In genomic region chr4:337932-338758, GRCh38 we compare ENCODE assay signal across 8 cellular contexts. TPM values are rescaled to one million over a fixed set of nuclear protein-coding genes. Genes with fewer than 3 reads are reported as not detected.
DNase-seq lines count a peak whose midpoint lies in the region; ATAC-seq and TF ChIP-seq lines count a peak whose summit lies in the region.

No MANE protein-coding gene starts in this region.

- H3K4me3 ChIP-seq in AG04450 (ENCODE audit: low read depth, low read length): peak overlapping the region; percentile 78
- peak overlapping the region; percentile 94 for H3K4me3 ChIP-seq in endodermal cell (ENCODE audit: low read length)

- H3K27ac ChIP-seq in AG04450 (ENCODE audit: low read depth, low read length): peak overlapping the region; percentile 91
- peak overlapping the region; percentile 91 for H3K27ac ChIP-seq in endodermal cell (ENCODE audit: low read depth, low read length)

- H3K9me3 ChIP-seq in AG04450 (ENCODE audit: control insufficient read depth, insufficient read depth, low read length) (peaks cover 39% of the 10 kb centered on the region), endodermal cell (ENCODE audit: control insufficient read depth, low read length) (peaks cover 42% of the 10 kb centered on the region)

- CTCF ChIA-PET in AG04450 (lab: Charles Lee): no interaction called here
- CTCF ChIA-PET in activated CD4-positive, alpha-beta T cell treated with anti-CD3 and anti-CD28 coated beads, Interleukin-2, amount 10 ng/mL, durations not matched to agents 7 days and 5 days (lab: Charles Lee): interaction anchor here (1.4 kb wide), 1 partner anchor 9 kb away, joined by 4 read pairs; no protein-coding TSS in a partner anchor

- H3K9me3 Mint-ChIP-seq in activated CD4-positive, alpha-beta T cell treated with anti-CD3 and anti-CD28 coated beads, Interleukin-2, amount 10 ng/mL, durations not matched to agents 7 days and 5 days: peaks cover 53% of the 10 kb centered on the region
- H3K9me3 Mint-ChIP-seq in endodermal cell: peaks cover 20% of the 10 kb centered on the region

- H3K4me3 Mint-ChIP-seq in activated CD4-positive, alpha-beta T cell treated with anti-CD3 and anti-CD28 coated beads, Interleukin-2, amount 10 ng/mL, durations not matched to agents 7 days and 5 days: peak overlapping the region; percentile 92
- peak overlapping the region; percentile 97 for H3K4me3 Mint-ChIP-seq in endodermal cell

- H3K27ac Mint-ChIP-seq in activated CD4-positive, alpha-beta T cell treated with anti-CD3 and anti-CD28 coated beads, Interleukin-2, amount 10 ng/mL, durations not matched to agents 7 days and 5 days: peak overlapping the region; percentile 97
- peak overlapping the region; percentile 99 for H3K27ac Mint-ChIP-seq in endodermal cell

- POLR2A ChIA-PET in AG04450 (lab: Yijun Ruan, JAX): interaction anchor here (0.6 to 1.4 kb wide), 4 partner anchors 34 to 285 kb away, joined by 3 to 5 read pairs (median 4); partner anchors contain the start of genes ZNF595 and ZNF732
- POLR2A ChIA-PET in activated CD4-positive, alpha-beta T cell treated with anti-CD3 and anti-CD28 coated beads, Interleukin-2, amount 10 ng/mL, durations not matched to agents 7 days and 5 days (lab: Charles Lee): interaction anchor here (0.6 kb wide), 2 partner anchors 12 to 136 kb away, joined by 3 to 6 read pairs; no protein-coding TSS in a partner anchor

- ATAC-seq in GM19035 (IDR thresholded peaks at IDR 0.05; ENCODE audit: unreplicated experiment) (peak; percentile 34), HG03432 (IDR thresholded peaks at IDR 0.05; ENCODE audit: unreplicated experiment) (peak; percentile 35)

- H3K36me3 Mint-ChIP-seq in activated CD4-positive, alpha-beta T cell treated with anti-CD3 and anti-CD28 coated beads, Interleukin-2, amount 10 ng/mL, durations not matched to agents 7 days and 5 days (ENCODE audit: low read depth): peaks cover 65% of the 10 kb centered on the region
- peaks cover 37% of the 10 kb centered on the region for H3K36me3 Mint-ChIP-seq in endodermal cell (ENCODE audit: low read depth)

- H3K4me1 ChIP-seq in endodermal cell (ENCODE audit: control insufficient read depth, insufficient read depth, low read length): no peaks in the 10 kb centered on the region

- peaks cover 33% of the 10 kb centered on the region for H3K4me1 Mint-ChIP-seq in activated CD4-positive, alpha-beta T cell treated with anti-CD3 and anti-CD28 coated beads, Interleukin-2, amount 10 ng/mL, durations not matched to agents 7 days and 5 days
- peaks cover 9% of the 10 kb centered on the region for H3K4me1 Mint-ChIP-seq in endodermal cell

- peak overlapping the region; percentile 78 for H3K9ac ChIP-seq in endodermal cell (ENCODE audit: extremely low read depth, low read length, poor library complexity, severe bottlenecking)

- 2 to 3% methylated on average over 20 to 51 of the region's 52 CpGs for WGBS in endodermal cell (ENCODE audit: insufficient coverage in 1 of 2, insufficient read length in 1 of 2), 2 experiments

- peaks cover 35% of the 10 kb centered on the region for H3K36me3 ChIP-seq in endodermal cell (ENCODE audit: control insufficient read depth, insufficient read depth, low read length)

- DNase-seq in AG04450 (ENCODE audit: low read depth, low spot score) (no peak), endodermal cell (no peak), myocyte (ENCODE audit: low read depth) (peak; percentile 50), HK-2 (ENCODE audit: unreplicated experiment) (no peak)
- DNase-seq in activated CD4-positive, alpha-beta T cell treated with anti-CD3 and anti-CD28 coated beads, Interleukin-2, amount 10 ng/mL, durations not matched to agents 7 days and 5 days: no peak
- DNase-seq in stimulated activated naive CD4-positive, alpha-beta T cell treated with Interleukin-2 at 50 U/mL for 16 hours (lab: John Stamatoyannopoulos, UW): peak; percentile 72

- TF ChIP-seq CTCF in AG04450 (IDR thresholded peaks at IDR 0.05; ENCODE audit: low read depth, low read length) (no peak), endodermal cell (conservative IDR thresholded peaks at IDR 0.05) (no peak)

- H3K27me3 Mint-ChIP-seq in activated CD4-positive, alpha-beta T cell treated with anti-CD3 and anti-CD28 coated beads, Interleukin-2, amount 10 ng/mL, durations not matched to agents 7 days and 5 days: no peaks in the 10 kb centered on the region
- H3K27me3 Mint-ChIP-seq in endodermal cell (ENCODE audit: insufficient read depth): peaks cover 18% of the 10 kb centered on the region

- H3K27me3 ChIP-seq in AG04450 (ENCODE audit: control insufficient read depth, insufficient read depth, low read length) (no peaks in the 10 kb centered on the region), endodermal cell (ENCODE audit: control insufficient read depth, insufficient read depth, low read length, poor library complexity, severe bottlenecking) (peaks cover 13% of the 10 kb centered on the region)

RNA-seq across cellular contexts. Expression of gene ZNF141, which starts 0.5 kb away (rescaled TPM):
- 4.3 and 4.7 TPM in 2 replicates for polyA plus RNA-seq in AG04450 (2011; rRNA removed)
- 7.1 and 9.1 TPM in 2 replicates for polyA minus RNA-seq in AG04450 (2011; rRNA and poly(A)+ RNA removed)
- 10 to 100 TPM; 25.9 to 30.8 TPM for total RNA-seq in activated CD4-positive, alpha-beta T cell treated with anti-CD3 and anti-CD28 coated beads, Interleukin-2, amount 10 ng/mL, durations not matched to agents 7 days and 5 days
- total RNA-seq in endodermal cell: 10 to 100 TPM; 42.9 to 43.7 TPM
- 17.6 TPM for polyA plus RNA-seq in endodermal cell (2013, experiment 1 of 2)
- polyA plus RNA-seq in endodermal cell (2013, experiment 2 of 2): 18.8 TPM
- total RNA-seq in myocyte: 8.1 and 8.5 TPM in 2 replicates
- polyA plus RNA-seq in myocyte (2012): 3.5 TPM

RNA-seq across cellular contexts. Expression of gene ZNF732, which starts 32.9 kb away (rescaled TPM):
- 0.04 and 0.12 TPM in 2 replicates for polyA plus RNA-seq in AG04450 (2011; rRNA removed)
- polyA minus RNA-seq in AG04450 (2011; rRNA and poly(A)+ RNA removed): 0.41 and 0.48 TPM in 2 replicates
- not detected for total RNA-seq in activated CD4-positive, alpha-beta T cell treated with anti-CD3 and anti-CD28 coated beads, Interleukin-2, amount 10 ng/mL, durations not matched to agents 7 days and 5 days
- total RNA-seq in endodermal cell (10 to 100 TPM in 1 of 2 donors, 1 to 10 TPM in 1; 8.6 to 23.4 TPM), myocyte (0.08 TPM in 1 of 2 replicates, not detected in the other)
- polyA plus RNA-seq in endodermal cell (2013, experiment 1 of 2): 1.1 TPM
- 1.7 TPM for polyA plus RNA-seq in endodermal cell (2013, experiment 2 of 2)
- 0.04 TPM for polyA plus RNA-seq in myocyte (2012)

Comparison
In these comparisons a context has a peak if more than half of its experiments do, and no peak if none do; other contexts are left out.
1. DNase-seq: peak in myocyte (single experiment) and stimulated activated naive CD4-positive, alpha-beta T cell treated with Interleukin-2 at 50 U/mL for 16 hours (single experiment); none in AG04450 (single experiment), activated CD4-positive, alpha-beta T cell treated with anti-CD3 and anti-CD28 coated beads, Interleukin-2, amount 10 ng/mL, durations not matched to agents 7 days and 5 days (single experiment), endodermal cell (single experiment) and HK-2 (single experiment).